ENCODE assay signal across 1 cellular context in genomic region chr9:124216474-124217176, GRCh38.
TF ChIP-seq lines count a peak whose summit lies in the region.

No MANE protein-coding gene starts in this region.

TF ChIP-seq in HepG2, 621 proteins besides CTCF, POLR2A, EP300 and RAD21 (continued from another document):
- TF ChIP-seq ZNF609 (CRISPR knock-in tag; IDR thresholded peaks at IDR 0.05; ENCODE audit: borderline replicate concordance) (no peak), SMAD1 (CRISPR knock-in tag; IDR thresholded peaks at IDR 0.05; ENCODE audit: borderline replicate concordance, low read depth) (no peak)
